ENCODE assay signal across 3 cellular contexts in genomic region chr10:63483983-63484382, GRCh38.
TF ChIP-seq lines count a peak whose summit lies in the region.

No MANE protein-coding gene starts in this region.

TF ChIP-seq in SK-N-SH, 30 proteins besides CTCF, POLR2A, EP300 and RAD21:
- TF ChIP-seq RCOR1 (IDR thresholded peaks at IDR 0.05; ENCODE audit: low read length) (no peak), PBX3 (IDR thresholded peaks at IDR 0.05) (0 out of 2 replicates have a peak, but pooled peaks have one; percentile 8), REST (IDR thresholded peaks at IDR 0.05; ENCODE audit: low read depth, low read length) (no peak), JUND (IDR thresholded peaks at IDR 0.05) (no peak), NFIC (IDR thresholded peaks at IDR 0.05; ENCODE audit: borderline replicate concordance) (no peak), FOSL2 (IDR thresholded peaks at IDR 0.05; ENCODE audit: borderline replicate concordance, low read depth) (no peak), GATA2 (CRISPR knock-in tag; IDR thresholded peaks at IDR 0.05) (no peak)

TF ChIP-seq in SK-N-SH treated with all-trans-retinoic acid at 6 μM for 48 hours, 23 proteins besides CTCF, POLR2A, EP300 and RAD21:
- no peak for TF ChIP-seq SNAI2 (CRISPR knock-in tag; IDR thresholded peaks at IDR 0.05)
- no peak for TF ChIP-seq TCF4 (CRISPR knock-in tag; IDR thresholded peaks at IDR 0.05; ENCODE audit: borderline replicate concordance)
- TF ChIP-seq RARB (CRISPR knock-in tag; IDR thresholded peaks at IDR 0.05), result no peak
- TF ChIP-seq ZFP3 (CRISPR knock-in tag; IDR thresholded peaks at IDR 0.05), result no peak
- TF ChIP-seq, protein P1, sequence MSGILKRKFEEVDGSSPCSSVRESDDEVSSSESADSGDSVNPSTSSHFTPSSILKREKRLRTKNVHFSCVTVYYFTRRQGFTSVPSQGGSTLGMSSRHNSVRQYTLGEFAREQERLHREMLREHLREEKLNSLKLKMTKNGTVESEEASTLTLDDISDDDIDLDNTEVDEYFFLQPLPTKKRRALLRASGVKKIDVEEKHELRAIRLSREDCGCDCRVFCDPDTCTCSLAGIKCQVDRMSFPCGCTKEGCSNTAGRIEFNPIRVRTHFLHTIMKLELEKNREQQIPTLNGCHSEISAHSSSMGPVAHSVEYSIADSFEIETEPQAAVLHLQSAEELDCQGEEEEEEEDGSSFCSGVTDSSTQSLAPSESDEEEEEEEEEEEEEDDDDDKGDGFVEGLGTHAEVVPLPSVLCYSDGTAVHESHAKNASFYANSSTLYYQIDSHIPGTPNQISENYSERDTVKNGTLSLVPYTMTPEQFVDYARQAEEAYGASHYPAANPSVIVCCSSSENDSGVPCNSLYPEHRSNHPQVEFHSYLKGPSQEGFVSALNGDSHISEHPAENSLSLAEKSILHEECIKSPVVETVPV (CRISPR knock-in tag; IDR thresholded peaks at IDR 0.05), result no peak
- TF ChIP-seq CSDC2 (CRISPR knock-in tag; IDR thresholded peaks at IDR 0.05), result no peak
- no peak for TF ChIP-seq ARNTL (CRISPR knock-in tag; IDR thresholded peaks at IDR 0.05; ENCODE audit: borderline replicate concordance, low read depth)
- TF ChIP-seq, protein P2, sequence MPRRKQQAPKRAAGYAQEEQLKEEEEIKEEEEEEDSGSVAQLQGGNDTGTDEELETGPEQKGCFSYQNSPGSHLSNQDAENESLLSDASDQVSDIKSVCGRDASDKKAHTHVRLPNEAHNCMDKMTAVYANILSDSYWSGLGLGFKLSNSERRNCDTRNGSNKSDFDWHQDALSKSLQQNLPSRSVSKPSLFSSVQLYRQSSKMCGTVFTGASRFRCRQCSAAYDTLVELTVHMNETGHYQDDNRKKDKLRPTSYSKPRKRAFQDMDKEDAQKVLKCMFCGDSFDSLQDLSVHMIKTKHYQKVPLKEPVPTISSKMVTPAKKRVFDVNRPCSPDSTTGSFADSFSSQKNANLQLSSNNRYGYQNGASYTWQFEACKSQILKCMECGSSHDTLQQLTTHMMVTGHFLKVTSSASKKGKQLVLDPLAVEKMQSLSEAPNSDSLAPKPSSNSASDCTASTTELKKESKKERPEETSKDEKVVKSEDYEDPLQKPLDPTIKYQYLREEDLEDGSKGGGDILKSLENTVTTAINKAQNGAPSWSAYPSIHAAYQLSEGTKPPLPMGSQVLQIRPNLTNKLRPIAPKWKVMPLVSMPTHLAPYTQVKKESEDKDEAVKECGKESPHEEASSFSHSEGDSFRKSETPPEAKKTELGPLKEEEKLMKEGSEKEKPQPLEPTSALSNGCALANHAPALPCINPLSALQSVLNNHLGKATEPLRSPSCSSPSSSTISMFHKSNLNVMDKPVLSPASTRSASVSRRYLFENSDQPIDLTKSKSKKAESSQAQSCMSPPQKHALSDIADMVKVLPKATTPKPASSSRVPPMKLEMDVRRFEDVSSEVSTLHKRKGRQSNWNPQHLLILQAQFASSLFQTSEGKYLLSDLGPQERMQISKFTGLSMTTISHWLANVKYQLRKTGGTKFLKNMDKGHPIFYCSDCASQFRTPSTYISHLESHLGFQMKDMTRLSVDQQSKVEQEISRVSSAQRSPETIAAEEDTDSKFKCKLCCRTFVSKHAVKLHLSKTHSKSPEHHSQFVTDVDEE (CRISPR knock-in tag; IDR thresholded peaks at IDR 0.05), result no peak
- TF ChIP-seq PPARA (CRISPR knock-in tag; IDR thresholded peaks at IDR 0.05; ENCODE audit: borderline replicate concordance), result no peak
- no peak for TF ChIP-seq BACH2 (CRISPR knock-in tag; IDR thresholded peaks at IDR 0.05; ENCODE audit: borderline replicate concordance)
- no peak for TF ChIP-seq ZC3H10 (CRISPR knock-in tag; IDR thresholded peaks at IDR 0.05)
- no peak for TF ChIP-seq GLIS3 (CRISPR knock-in tag; IDR thresholded peaks at IDR 0.05)
- TF ChIP-seq, protein P3, sequence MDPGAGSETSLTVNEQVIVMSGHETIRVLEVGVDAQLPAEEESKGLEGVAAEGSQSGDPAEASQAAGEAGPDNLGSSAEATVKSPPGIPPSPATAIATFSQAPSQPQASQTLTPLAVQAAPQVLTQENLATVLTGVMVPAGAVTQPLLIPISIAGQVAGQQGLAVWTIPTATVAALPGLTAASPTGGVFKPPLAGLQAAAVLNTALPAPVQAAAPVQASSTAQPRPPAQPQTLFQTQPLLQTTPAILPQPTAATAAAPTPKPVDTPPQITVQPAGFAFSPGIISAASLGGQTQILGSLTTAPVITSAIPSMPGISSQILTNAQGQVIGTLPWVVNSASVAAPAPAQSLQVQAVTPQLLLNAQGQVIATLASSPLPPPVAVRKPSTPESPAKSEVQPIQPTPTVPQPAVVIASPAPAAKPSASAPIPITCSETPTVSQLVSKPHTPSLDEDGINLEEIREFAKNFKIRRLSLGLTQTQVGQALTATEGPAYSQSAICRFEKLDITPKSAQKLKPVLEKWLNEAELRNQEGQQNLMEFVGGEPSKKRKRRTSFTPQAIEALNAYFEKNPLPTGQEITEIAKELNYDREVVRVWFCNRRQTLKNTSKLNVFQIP (CRISPR knock-in tag; IDR thresholded peaks at IDR 0.05; ENCODE audit: borderline replicate concordance, low read depth), result no peak
- TF ChIP-seq ZNF70 (CRISPR knock-in tag; IDR thresholded peaks at IDR 0.05), result no peak
- TF ChIP-seq CREB5 (CRISPR knock-in tag; IDR thresholded peaks at IDR 0.05; ENCODE audit: low read depth), result no peak
- TF ChIP-seq, protein P4, sequence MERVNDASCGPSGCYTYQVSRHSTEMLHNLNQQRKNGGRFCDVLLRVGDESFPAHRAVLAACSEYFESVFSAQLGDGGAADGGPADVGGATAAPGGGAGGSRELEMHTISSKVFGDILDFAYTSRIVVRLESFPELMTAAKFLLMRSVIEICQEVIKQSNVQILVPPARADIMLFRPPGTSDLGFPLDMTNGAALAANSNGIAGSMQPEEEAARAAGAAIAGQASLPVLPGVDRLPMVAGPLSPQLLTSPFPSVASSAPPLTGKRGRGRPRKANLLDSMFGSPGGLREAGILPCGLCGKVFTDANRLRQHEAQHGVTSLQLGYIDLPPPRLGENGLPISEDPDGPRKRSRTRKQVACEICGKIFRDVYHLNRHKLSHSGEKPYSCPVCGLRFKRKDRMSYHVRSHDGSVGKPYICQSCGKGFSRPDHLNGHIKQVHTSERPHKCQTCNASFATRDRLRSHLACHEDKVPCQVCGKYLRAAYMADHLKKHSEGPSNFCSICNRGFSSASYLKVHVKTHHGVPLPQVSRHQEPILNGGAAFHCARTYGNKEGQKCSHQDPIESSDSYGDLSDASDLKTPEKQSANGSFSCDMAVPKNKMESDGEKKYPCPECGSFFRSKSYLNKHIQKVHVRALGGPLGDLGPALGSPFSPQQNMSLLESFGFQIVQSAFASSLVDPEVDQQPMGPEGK (CRISPR knock-in tag; IDR thresholded peaks at IDR 0.05; ENCODE audit: borderline replicate concordance), result no peak
- no peak for TF ChIP-seq ZNF565 (CRISPR knock-in tag; conservative IDR thresholded peaks at IDR 0.05; ENCODE audit: low read depth)
- no peak for TF ChIP-seq ZNF8 (CRISPR knock-in tag; IDR thresholded peaks at IDR 0.05)
TF ChIP-seq in SK-N-SH treated with all-trans-retinoic acid at 6 μM for 48 hours: peak in this region for 0.

TF ChIP-seq in K562, 482 proteins besides CTCF, POLR2A, EP300 and RAD21:
- no peak for TF ChIP-seq NCOA6 (IDR thresholded peaks at IDR 0.05)
- 0 out of 2 replicates have a peak, but pooled peaks have one; percentile 53 for TF ChIP-seq GATAD2A (IDR thresholded peaks at IDR 0.05)
- TF ChIP-seq BHLHE40 (IDR thresholded peaks at IDR 0.05; ENCODE audit: low read length), result no peak
- no peak for TF ChIP-seq ZKSCAN3 (CRISPR knock-in tag; IDR thresholded peaks at IDR 0.05)
TF ChIP-seq in K562: peak in this region for 1.
